Comparison of ENCODE assay signal across 8 cellular contexts in the genomic region with DNA sequence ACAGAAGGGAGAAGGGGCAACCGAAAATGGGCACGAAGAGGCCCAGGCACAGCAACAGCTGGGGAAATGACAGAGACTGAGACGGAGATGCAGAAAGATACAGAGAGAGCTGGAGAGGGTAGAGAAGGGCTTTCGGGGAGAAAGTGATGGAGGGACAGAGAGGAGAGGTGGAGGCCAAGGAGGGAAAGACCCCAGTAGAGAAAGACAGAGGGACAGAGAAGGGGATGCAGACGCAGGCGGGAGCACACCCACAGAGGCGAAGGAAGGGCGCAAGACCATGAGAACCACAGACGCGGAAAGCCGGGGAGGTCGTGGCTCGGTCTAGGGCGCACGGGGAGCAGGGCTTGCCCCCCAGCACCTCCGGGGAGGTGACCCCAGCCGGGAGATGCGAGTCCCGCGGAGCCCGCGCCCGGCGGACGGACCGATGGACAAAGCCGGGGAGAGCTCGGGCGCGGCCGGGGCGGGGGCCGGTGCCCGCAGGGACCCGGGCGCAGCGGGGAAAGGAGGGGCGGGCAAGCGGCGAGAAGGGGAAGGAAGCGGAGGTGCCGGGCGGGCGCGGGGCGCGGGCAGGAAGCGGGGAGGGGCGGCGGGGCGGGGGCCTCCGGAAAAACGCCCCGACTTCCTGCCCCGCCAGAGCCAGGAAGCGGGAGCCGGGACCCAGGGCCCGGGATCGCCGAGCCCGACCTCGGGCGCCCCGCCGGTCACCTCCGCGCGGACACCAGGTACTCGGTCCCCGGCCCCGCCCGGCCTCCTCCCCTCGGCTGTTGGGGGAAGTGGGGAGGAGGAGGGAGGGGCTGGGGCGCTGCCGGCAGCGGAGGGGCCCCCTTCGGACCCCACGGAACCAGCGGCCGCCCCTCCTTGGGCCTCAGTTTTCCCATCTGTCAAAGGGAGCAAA. TPM values are rescaled to one million over a fixed set of nuclear protein-coding genes. Genes with fewer than 3 reads are reported as not detected.
DNase-seq lines count a peak whose midpoint lies in the region; ATAC-seq, FAIRE-seq and TF ChIP-seq lines count a peak whose summit lies in the region.

Gene ARHGEF1, plus strand, starts transcription at position 617 of the 895 bp plus-strand sequence. CDS start 4,899 bp downstream, outside the sequence.

- H3K27ac ChIP-seq in muscle layer of colon (ENCODE audit: low read depth, low read length) (peak within 1 kb of the TSS; percentile 78), tibial nerve (peak within 1 kb of the TSS; percentile 47 to 97 (median 86))

- DNase-seq in GM12891 (ENCODE audit: insufficient read length, low spot score) (no peak), NB4 (ENCODE audit: low read depth) (peak; percentile 69), epidermal melanocyte (ENCODE audit: insufficient read length, low spot score) (peak; percentile 46), tibial nerve (ENCODE audit: low spot score in 2 of 2) (no peak)

- ATAC-seq in HG02588 (IDR thresholded peaks at IDR 0.05; ENCODE audit: unreplicated experiment), result no peak
- ATAC-seq in GM21619 (IDR thresholded peaks at IDR 0.05; ENCODE audit: unreplicated experiment), result no peak

- POLR2A ChIA-PET in activated CD8-positive, alpha-beta memory T cell treated with anti-CD3 and anti-CD28 coated beads for 36 hours (lab: Charles Lee), result interaction anchor here (0.7 to 1.6 kb wide), 8 partner anchors 8 to 75 kb away, joined by 3 to 12 read pairs (median 5); partner anchors contain the start of gene RPS19

- H3K27me3 ChIP-seq in muscle layer of colon (ENCODE audit: control insufficient read depth in 1 of 2, insufficient read depth in 2 of 2, low read length in 2 of 2) (no peaks in the 10 kb centered on the region), tibial nerve (no peaks in the 10 kb centered on the region)

- no peaks in the 10 kb centered on the region for H3K9me3 ChIP-seq in muscle layer of colon (ENCODE audit: low read length)
- H3K9me3 ChIP-seq in tibial nerve, result no peaks in the 10 kb centered on the region

- peak within 1 kb of the TSS; percentile 91 for H3K4me3 ChIP-seq in NB4 (ENCODE audit: low read depth, low read length)
- peak within 1 kb of the TSS; percentile 86 to 99 for H3K4me3 ChIP-seq in muscle layer of colon (ENCODE audit: low read depth in 1 of 2, low read length in 2 of 2)
- H3K4me3 ChIP-seq in tibial nerve, result peak within 1 kb of the TSS; percentile 75 to 99 (median 92)

- peak within 1 kb of the TSS; percentile 47 for H3K9ac ChIP-seq in muscle layer of colon (ENCODE audit: low read length)

- TF ChIP-seq POLR2A in GM12891 (IDR thresholded peaks at IDR 0.05; ENCODE audit: low read depth, low read length) (no peak; the same call in 1 of the 2 replicates), NB4 (IDR thresholded peaks at IDR 0.05; ENCODE audit: extremely low read depth, insufficient read length) (no peak), tibial nerve (IDR thresholded peaks at IDR 0.05) (no peak)

- peaks cover 13% of the 10 kb centered on the region for H3K4me1 ChIP-seq in muscle layer of colon (ENCODE audit: insufficient read depth, low read length)
- H3K4me1 ChIP-seq in tibial nerve, result peaks cover 0 to 44% (median 13%) of the 10 kb centered on the region in 4 donors

- peak; percentile 26 for FAIRE-seq in GM12891 (lab: Jason Lieb, UNC)

- no peaks in the 10 kb centered on the region for H3K36me3 ChIP-seq in muscle layer of colon (ENCODE audit: insufficient read depth, low read length)
- H3K36me3 ChIP-seq in tibial nerve, result peaks cover 0 to 1% (median 0%) of the 10 kb centered on the region in 3 donors

- TF ChIP-seq CTCF in NB4 (IDR thresholded peaks at IDR 0.05; ENCODE audit: low read depth, low read length) (no peak), tibial nerve (IDR thresholded peaks at IDR 0.05) (no peak)

- TF ChIP-seq EP300 in tibial nerve (IDR thresholded peaks at IDR 0.05), result peak in 1 of 2 donors; percentile 12

- WGBS in tibial nerve, 2 donors, result 1 to 2% methylated on average over 26 to 50 of the region's 80 CpGs

- CTCF ChIA-PET in activated CD8-positive, alpha-beta memory T cell treated with anti-CD3 and anti-CD28 coated beads for 36 hours (lab: Charles Lee), result interaction anchor here (1.7 to 3.1 kb wide), 2 partner anchors 10 to 12 kb away, joined by 3 to 18 read pairs; no protein-coding TSS in a partner anchor

TF ChIP-seq in GM12891, 5 proteins besides CTCF, POLR2A, EP300 and RAD21:
- TF ChIP-seq POLR2AphosphoS5 (IDR thresholded peaks at IDR 0.05; ENCODE audit: low read depth, low read length) (no peak; the same call in 1 of the 2 replicates), SPI1 (IDR thresholded peaks at IDR 0.05; ENCODE audit: low read depth, low read length) (peak; percentile 10; the same call in 1 of the 2 replicates)

RNA-seq across cellular contexts. Expression of gene ARHGEF1, which starts in this region (rescaled TPM):
- polyA plus RNA-seq in GM12891 (2012; ENCODE audit: low read depth, missing spikeins), result 125 TPM
- total RNA-seq in activated CD8-positive, alpha-beta memory T cell treated with anti-CD3 and anti-CD28 coated beads for 36 hours, result 100 to 1,000 TPM; 294 to 297 TPM
- total RNA-seq in tibial nerve, result 100 to 1,000 TPM in 3 of 4 donors, 10 to 100 TPM in 1; 68.4 to 225 (median 121) TPM

Comparison
In these comparisons a context has a peak if more than half of its experiments do, and no peak if none do; other contexts are left out.
1. DNase-seq: peak in NB4 (single experiment) and epidermal melanocyte (single experiment); none in GM12891 (single experiment) and tibial nerve (0 of 2).
2. Peak in every context shown above with its lines, with median percentiles within 50 percentile points of each other: H3K4me3 ChIP-seq.